ENCODE assay signal across 10 cellular contexts in genomic region chr17:11240041-11240801, GRCh38. TPM values are rescaled to one million over a fixed set of nuclear protein-coding genes. Genes with fewer than 3 reads are reported as not detected.
DNase-seq lines count a peak whose midpoint lies in the region; ATAC-seq lines count a peak whose summit lies in the region.
"Had no signal": no experiment of that assay in that cellular context is flagged by ENCODE, and none has a peak within 500 bp of the region (broad histone marks: within the 10 kb centered on the region; RNA-seq: fewer than 3 reads in every experiment).

No MANE protein-coding gene starts in this region.

- no peak for ATAC-seq in GM21723 (IDR thresholded peaks at IDR 0.05; ENCODE audit: unreplicated experiment)
- ATAC-seq in HG03139 (IDR thresholded peaks at IDR 0.05; ENCODE audit: unreplicated experiment) = no peak

- peak in 8 of 14 donors; percentile 8 to 53 (median 37) for DNase-seq in C1 segment of cervical spinal cord (lab: John Stamatoyannopoulos, UW)
- peak; percentile 7 for DNase-seq in cerebellum (ENCODE audit: low spot score)
- peak; percentile 79 for DNase-seq in islet precursor cell
- peak; percentile 79 for DNase-seq in retina
- no peak for DNase-seq in NCI-H2081 treated with DMSO at 0.1 percent for 48 hours (lab: John Stamatoyannopoulos, UW)
- DNase-seq in NCI-H187 treated with DMSO at 0.1 percent for 48 hours (lab: John Stamatoyannopoulos, UW) = no peak
- DNase-seq: CD4-positive, alpha-beta memory T cell had no signal

RNA-seq across cellular contexts. Expression of gene SHISA6, which starts 0.8 kb away (rescaled TPM):
- total RNA-seq in cerebellum = 29.5 TPM
- total RNA-seq: CD4-positive, alpha-beta memory T cell; mononuclear cell had no signal

Comparison
In these comparisons a context has a peak if more than half of its experiments do, and no peak if none do; other contexts are left out.
1. DNase-seq: peak in C1 segment of cervical spinal cord (8 of 14), cerebellum (single experiment), islet precursor cell (single experiment) and retina (single experiment); none in NCI-H2081 treated with DMSO at 0.1 percent for 48 hours (single experiment) and NCI-H187 treated with DMSO at 0.1 percent for 48 hours (single experiment).